In the genomic region with DNA sequence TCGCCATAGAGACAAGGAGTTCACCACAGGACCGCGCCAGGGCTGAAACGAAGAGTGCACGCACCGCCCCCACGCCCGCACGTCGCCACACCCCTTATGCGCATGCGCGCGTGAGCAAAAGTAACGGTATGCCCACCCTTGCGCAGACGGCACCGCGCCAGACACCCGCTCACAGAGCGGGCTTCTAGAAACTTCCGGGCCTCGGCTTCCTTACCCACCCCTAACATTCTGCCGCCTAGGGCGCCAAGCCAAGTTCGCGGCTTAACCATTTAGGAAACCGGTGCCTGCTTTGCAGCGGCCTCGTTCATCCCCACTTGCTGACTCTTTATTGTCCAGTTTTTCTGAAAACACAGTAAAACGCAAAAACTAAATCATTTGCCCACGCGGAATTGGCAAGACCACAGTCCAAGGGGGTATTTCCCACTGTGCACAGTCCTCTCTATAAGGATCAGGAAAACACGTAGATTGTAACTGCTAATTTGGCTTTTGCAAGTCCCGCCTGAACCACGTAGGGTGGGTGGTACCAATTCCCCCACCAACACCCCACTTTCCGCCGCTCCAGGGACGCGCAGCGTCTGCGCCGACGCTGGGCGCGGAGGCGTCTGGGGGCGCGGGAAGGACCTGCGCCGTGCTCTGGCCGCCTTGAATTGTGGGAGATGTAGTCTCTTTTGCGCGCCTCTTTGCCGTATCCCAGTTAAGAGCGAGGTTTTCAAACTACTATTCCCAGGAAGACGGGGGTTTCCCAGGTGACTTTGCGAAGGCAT, we compare ENCODE assay signal across 8 cellular contexts. TPM values are rescaled to one million over a fixed set of nuclear protein-coding genes. Genes with fewer than 3 reads are reported as not detected.
DNase-seq lines count a peak whose midpoint lies in the region; ATAC-seq and TF ChIP-seq lines count a peak whose summit lies in the region.

A gene with protein sequence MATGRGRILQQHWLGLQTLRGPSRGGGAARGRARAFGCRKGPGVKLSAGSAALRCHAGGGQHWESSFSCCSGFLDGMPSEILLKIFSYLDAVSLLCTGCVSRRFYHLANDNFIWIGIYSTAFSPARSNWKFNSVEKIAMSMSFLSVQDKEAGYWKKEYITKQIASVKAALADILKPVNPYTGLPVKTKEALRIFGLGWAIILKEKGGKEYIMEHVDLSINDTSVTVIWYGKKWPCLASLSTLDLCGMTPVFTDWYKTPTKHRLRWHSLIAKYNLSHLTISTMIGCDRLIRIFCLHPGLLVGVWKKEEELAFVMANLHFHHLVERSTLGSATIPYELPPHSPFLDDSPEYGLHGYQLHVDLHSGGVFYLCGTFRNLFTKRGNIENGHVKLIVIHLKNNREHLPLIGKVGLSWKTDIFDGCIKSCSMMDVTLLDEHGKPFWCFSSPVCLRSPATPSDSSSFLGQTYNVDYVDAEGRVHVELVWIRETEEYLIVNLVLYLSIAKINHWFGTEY (minus strand): TSS at position 56 of the 764 bp plus-strand sequence. CDS start 49 bp downstream, at position 7.
A gene with protein sequence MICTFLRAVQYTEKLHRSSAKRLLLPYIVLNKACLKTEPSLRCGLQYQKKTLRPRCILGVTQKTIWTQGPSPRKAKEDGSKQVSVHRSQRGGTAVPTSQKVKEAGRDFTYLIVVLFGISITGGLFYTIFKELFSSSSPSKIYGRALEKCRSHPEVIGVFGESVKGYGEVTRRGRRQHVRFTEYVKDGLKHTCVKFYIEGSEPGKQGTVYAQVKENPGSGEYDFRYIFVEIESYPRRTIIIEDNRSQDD (plus strand): TSS at position 745 of the 764 bp plus-strand sequence. CDS start 286 bp downstream, outside the sequence.

- intact Hi-C loops in testis (cut with DNase I; ENCODE audit: low total_unique reads) = no loop called here

- peak within 1 kb of the TSS; percentile 100 for H3K4me3 Mint-ChIP-seq in activated naive CD8-positive, alpha-beta T cell treated with anti-CD3 and anti-CD28 coated beads, Interleukin-2, amount 10 ng/mL, durations not matched to agents 7 days and 5 days
- H3K4me3 Mint-ChIP-seq in glutamatergic neuron (ENCODE audit: unreplicated experiment) = peak within 1 kb of the TSS; percentile 95

- peak within 1 kb of the TSS; percentile 98 for H3K27ac Mint-ChIP-seq in activated naive CD8-positive, alpha-beta T cell treated with anti-CD3 and anti-CD28 coated beads, Interleukin-2, amount 10 ng/mL, durations not matched to agents 7 days and 5 days
- peak within 1 kb of the TSS; percentile 84 for H3K27ac Mint-ChIP-seq in glutamatergic neuron (ENCODE audit: unreplicated experiment)

- H3K36me3 ChIP-seq in testis (ENCODE audit: low read depth, missing control alignments) = no peaks in the 10 kb centered on the region

- TF ChIP-seq POLR2A in testis (IDR thresholded peaks at IDR 0.05) = peak; percentile 61

- peak; percentile 91 for DNase-seq in GM12864 (ENCODE audit: low read depth)
- DNase-seq in NCI-H1105 treated with DMSO at 0.1 percent for 48 hours (lab: John Stamatoyannopoulos, UW) = peak; percentile 98
- DNase-seq in SKM-1 treated with dmso at 0.1 percent for 144 hours (lab: John Stamatoyannopoulos, UW; ENCODE audit: unreplicated experiment) = peak; percentile 95
- DNase-seq in activated naive CD8-positive, alpha-beta T cell treated with anti-CD3 and anti-CD28 coated beads, Interleukin-2, amount 10 ng/mL, durations not matched to agents 7 days and 5 days = peak; percentile 96
- peak; percentile 96 for DNase-seq in glutamatergic neuron
- DNase-seq in omental fat pad (ENCODE audit: low spot score) = peak; percentile 88
- DNase-seq in testis = peak; percentile 97

- peaks cover 7% of the 10 kb centered on the region for H3K36me3 Mint-ChIP-seq in activated naive CD8-positive, alpha-beta T cell treated with anti-CD3 and anti-CD28 coated beads, Interleukin-2, amount 10 ng/mL, durations not matched to agents 7 days and 5 days
- no peaks in the 10 kb centered on the region for H3K36me3 Mint-ChIP-seq in glutamatergic neuron (ENCODE audit: unreplicated experiment)

- POLR2A ChIA-PET in activated naive CD8-positive, alpha-beta T cell treated with anti-CD3 and anti-CD28 coated beads, Interleukin-2, amount 10 ng/mL, durations not matched to agents 7 days and 5 days (lab: Charles Lee) = interaction anchor here (1.4 to 1.5 kb wide), 2 partner anchors 65 kb away, joined by 4 to 6 read pairs; no protein-coding TSS in a partner anchor

- H3K9me3 ChIP-seq in testis = no peaks in the 10 kb centered on the region

- TF ChIP-seq CTCF in GM12864 (IDR thresholded peaks at IDR 0.05; ENCODE audit: low read depth, low read length, missing control alignments) (no peak), glutamatergic neuron (IDR thresholded peaks at IDR 0.05; ENCODE audit: partially characterized antibody, unreplicated experiment) (no peak), omental fat pad (IDR thresholded peaks at IDR 0.05) (no peak), testis (IDR thresholded peaks at IDR 0.05) (no peak)

- H3K27me3 Mint-ChIP-seq in activated naive CD8-positive, alpha-beta T cell treated with anti-CD3 and anti-CD28 coated beads, Interleukin-2, amount 10 ng/mL, durations not matched to agents 7 days and 5 days = no peaks in the 10 kb centered on the region
- H3K27me3 Mint-ChIP-seq in glutamatergic neuron (ENCODE audit: unreplicated experiment) = peaks cover 7% of the 10 kb centered on the region

- WGBS in testis, 2 donors = 0 to 1% methylated on average over 29 to 53 of the region's 58 CpGs

- H3K4me1 Mint-ChIP-seq in activated naive CD8-positive, alpha-beta T cell treated with anti-CD3 and anti-CD28 coated beads, Interleukin-2, amount 10 ng/mL, durations not matched to agents 7 days and 5 days = peaks cover 43% of the 10 kb centered on the region
- H3K4me1 Mint-ChIP-seq in glutamatergic neuron (ENCODE audit: low read depth, unreplicated experiment) = peaks cover 11% of the 10 kb centered on the region

- ATAC-seq in HG02678 (IDR thresholded peaks at IDR 0.05; ENCODE audit: unreplicated experiment) (peak; percentile 90), omental fat pad (ENCODE audit: low FRiP score) (peak; percentile 97)
- peak; percentile 90 for ATAC-seq in activated naive CD8-positive, alpha-beta T cell treated with anti-CD3 and anti-CD28 coated beads, Interleukin-2, amount 10 ng/mL, durations not matched to agents 7 days and 5 days (ENCODE audit: low read depth)

- H3K4me1 ChIP-seq in testis = peaks cover 10% of the 10 kb centered on the region

- peak within 1 kb of the TSS; percentile 88 to 93 for H3K27ac ChIP-seq in testis

- no peaks in the 10 kb centered on the region for H3K9me3 Mint-ChIP-seq in activated naive CD8-positive, alpha-beta T cell treated with anti-CD3 and anti-CD28 coated beads, Interleukin-2, amount 10 ng/mL, durations not matched to agents 7 days and 5 days
- H3K9me3 Mint-ChIP-seq in glutamatergic neuron (ENCODE audit: unreplicated experiment) = peaks cover 4% of the 10 kb centered on the region

- H3K27me3 ChIP-seq in testis = no peaks in the 10 kb centered on the region

- peak within 1 kb of the TSS; percentile 98 for H3K4me3 ChIP-seq in GM12864 (ENCODE audit: low read depth, low read length)
- peak within 1 kb of the TSS; percentile 84 to 90 for H3K4me3 ChIP-seq in testis

RNA-seq across cellular contexts. Expression of the first gene that starts in this region (rescaled TPM):
- 1 to 10 TPM; 2.0 to 2.1 TPM for total RNA-seq in activated naive CD8-positive, alpha-beta T cell treated with anti-CD3 and anti-CD28 coated beads, Interleukin-2, amount 10 ng/mL, durations not matched to agents 7 days and 5 days
- total RNA-seq in glutamatergic neuron (ENCODE audit: unreplicated experiment) (0.76 TPM), omental fat pad (under 1 TPM in 3 of 4 donors, not detected in 1; 0.28 to 0.60 (median 0.50) TPM), testis (10 to 100 TPM; 20.8 to 39.1 TPM)
- polyA plus RNA-seq in testis (ENCODE audit: insufficient read depth, low read depth, low replicate concordance) = 46.0 TPM

RNA-seq across cellular contexts. Expression of the second gene that starts in this region (rescaled TPM):
- 10 to 100 TPM; 27.3 to 30.8 TPM for total RNA-seq in activated naive CD8-positive, alpha-beta T cell treated with anti-CD3 and anti-CD28 coated beads, Interleukin-2, amount 10 ng/mL, durations not matched to agents 7 days and 5 days
- total RNA-seq in glutamatergic neuron (ENCODE audit: unreplicated experiment) (26.8 TPM), omental fat pad (10 to 100 TPM; 33.9 to 44.5 (median 38.8) TPM), testis (10 to 100 TPM; 33.0 to 34.3 TPM)
- 27.8 TPM for polyA plus RNA-seq in testis (ENCODE audit: insufficient read depth, low read depth, low replicate concordance)

Comparison
In these comparisons a context has a peak if more than half of its experiments do, and no peak if none do; other contexts are left out.
1. Peak in every context shown above with its lines: DNase-seq, ATAC-seq, H3K4me3 ChIP-seq and H3K27ac ChIP-seq.
2. RNA of the first gene that starts in this region (total RNA-seq): 20.8 to 39.1 TPM in testis; 2.0 to 2.1 TPM in activated naive CD8-positive, alpha-beta T cell treated with anti-CD3 and anti-CD28 coated beads, Interleukin-2, amount 10 ng/mL, durations not matched to agents 7 days and 5 days, 0.76 TPM in glutamatergic neuron (single experiment) and 0.28 to 0.60 TPM in omental fat pad; every median in the first group is over 4 times any median in the second.